ENCODE assay signal across 12 cellular contexts in genomic region chr18:77134611-77135010, GRCh38. TPM values are rescaled to one million over a fixed set of nuclear protein-coding genes. Genes with fewer than 3 reads are reported as not detected.
DNase-seq lines count a peak whose midpoint lies in the region; ATAC-seq and TF ChIP-seq lines count a peak whose summit lies in the region.
"Had no signal": no experiment of that assay in that cellular context is flagged by ENCODE, and none has a peak within 500 bp of the region (broad histone marks: within the 10 kb centered on the region; RNA-seq: fewer than 3 reads in every experiment).

No MANE protein-coding gene starts in this region.

- H3K36me3 ChIP-seq in gastrocnemius medialis (no peaks in the 10 kb centered on the region), PC-3 (ENCODE audit: low read depth, low read length) (peaks cover 8% of the 10 kb centered on the region; the same call in 1 of the 2 replicates)
- H3K36me3 ChIP-seq: left lung, prostate gland, vagina had no signal

- H3K4me1 Mint-ChIP-seq in activated CD8-positive, alpha-beta memory T cell treated with anti-CD3 and anti-CD28 coated beads, Interleukin-2, amount 10 ng/mL, durations not matched to agents 7 days and 5 days, result peaks cover 49% of the 10 kb centered on the region
- H3K4me1 Mint-ChIP-seq in effector memory CD8-positive, alpha-beta T cell (ENCODE audit: low read depth in 2 of 2), result peaks cover 22 to 39% of the 10 kb centered on the region in 2 donors

- H3K27ac ChIP-seq in gastrocnemius medialis (peak overlapping the region; percentile 92 to 98 (median 95)), PC-3 (ENCODE audit: low read length) (no peak overlapping the region)
- H3K27ac ChIP-seq: left lung had no signal

- intact Hi-C loops in gastrocnemius medialis (cut with DNase I; ENCODE audit: low total_unique reads) (loop anchor here (1.0 to 10.0 kb wide), 2 partner anchors 134 to 640 kb away; partner anchors contain the start of gene ZNF516), PC-3 (cut with micrococcal nuclease) (no loop called here)

- peak; percentile 44 for DNase-seq in activated CD8-positive, alpha-beta memory T cell treated with anti-CD3 and anti-CD28 coated beads, Interleukin-2, amount 10 ng/mL, durations not matched to agents 7 days and 5 days
- no peak for DNase-seq in activated CD8-positive, alpha-beta memory T cell treated with anti-CD3 and anti-CD28 coated beads, Interleukin-2, amount 50 U/mL, for 4 hours
- no peak for DNase-seq in NB4 (ENCODE audit: low read depth)
- DNase-seq in effector memory CD8-positive, alpha-beta T cell, result no peak
- no peak for DNase-seq in gastrocnemius medialis
- DNase-seq in PC-3, result no peak
- DNase-seq in NCI-H2107 (lab: John Stamatoyannopoulos, UW), result no peak

- no peaks in the 10 kb centered on the region for H3K9me3 ChIP-seq in gastrocnemius medialis
- no peaks in the 10 kb centered on the region for H3K9me3 ChIP-seq in PC-3 (ENCODE audit: low read length)
- H3K9me3 ChIP-seq: left lung, prostate gland, vagina had no signal

- H3K4me1 ChIP-seq in gastrocnemius medialis (peaks cover 24 to 30% of the 10 kb centered on the region in 2 donors), PC-3 (ENCODE audit: insufficient read depth, low read length) (peaks cover 22% of the 10 kb centered on the region)

- TF ChIP-seq CTCF in NB4 (IDR thresholded peaks at IDR 0.05; ENCODE audit: low read depth, low read length) (no peak), gastrocnemius medialis (IDR thresholded peaks at IDR 0.05 in 4 of 5, conservative IDR thresholded peaks at IDR 0.05 in 1 of 5) (no peak), PC-3 (conservative IDR thresholded peaks at IDR 0.05; ENCODE audit: low read depth, low read length) (no peak)

- H3K9me2 ChIP-seq in PC-3 (replicated peaks; ENCODE audit: low read length), result no peaks in the 10 kb centered on the region

- no peaks in the 10 kb centered on the region for H3K9me3 Mint-ChIP-seq in activated CD8-positive, alpha-beta memory T cell treated with anti-CD3 and anti-CD28 coated beads, Interleukin-2, amount 10 ng/mL, durations not matched to agents 7 days and 5 days (ENCODE audit: low read depth)
- no peaks in the 10 kb centered on the region for H3K9me3 Mint-ChIP-seq in effector memory CD8-positive, alpha-beta T cell
- H3K9me3 Mint-ChIP-seq: stimulated activated naive CD8-positive, alpha-beta T cell treated with anti-CD3 and anti-CD28 coated beads, Interleukin-15, Interleukin-2, amounts not matched to agents 100 ng/mL and 50 ng/mL, for 24 hours had no signal

- ATAC-seq in activated CD8-positive, alpha-beta memory T cell treated with anti-CD3 and anti-CD28 coated beads, Interleukin-2, amount 10 ng/mL, durations not matched to agents 7 days and 5 days, result no peak
- ATAC-seq in effector memory CD8-positive, alpha-beta T cell (replicated peaks), result no peak
- no peak for ATAC-seq in gastrocnemius medialis
- ATAC-seq in HG03095 (IDR thresholded peaks at IDR 0.05; ENCODE audit: unreplicated experiment), result no peak
- ATAC-seq in PC-3, result no peak
- ATAC-seq: left lung had no signal

- POLR2A ChIA-PET in PC-3 (lab: Charles Lee; ENCODE audit: unreplicated experiment), result interaction anchor here (0.6 kb wide), 1 partner anchor 38 kb away, joined by 3 read pairs; no protein-coding TSS in a partner anchor

- peak overlapping the region; percentile 92 for H3K27ac Mint-ChIP-seq in activated CD8-positive, alpha-beta memory T cell treated with anti-CD3 and anti-CD28 coated beads, Interleukin-2, amount 10 ng/mL, durations not matched to agents 7 days and 5 days
- peak overlapping the region; percentile 86 to 87 for H3K27ac Mint-ChIP-seq in effector memory CD8-positive, alpha-beta T cell
- H3K27ac Mint-ChIP-seq: stimulated activated naive CD8-positive, alpha-beta T cell treated with anti-CD3 and anti-CD28 coated beads, Interleukin-15, Interleukin-2, amounts not matched to agents 100 ng/mL and 50 ng/mL, for 24 hours had no signal

- no peak overlapping the region for H3K4me2 ChIP-seq in PC-3 (ENCODE audit: low read length)

- peaks cover 29% of the 10 kb centered on the region for H3K79me2 ChIP-seq in PC-3 (ENCODE audit: low read length)

- no peak for TF ChIP-seq POLR2A in NB4 (IDR thresholded peaks at IDR 0.05; ENCODE audit: extremely low read depth, insufficient read length)
- no peak for TF ChIP-seq POLR2A in gastrocnemius medialis (IDR thresholded peaks at IDR 0.05)

- H3K4me3 ChIP-seq in NB4 (ENCODE audit: low read depth, low read length) (peak overlapping the region; percentile 93), gastrocnemius medialis (no peak overlapping the region), PC-3 (ENCODE audit: low read length) (no peak overlapping the region)
- H3K4me3 ChIP-seq: left lung, prostate gland, vagina had no signal

- CTCF ChIA-PET in activated CD8-positive, alpha-beta memory T cell treated with anti-CD3 and anti-CD28 coated beads, Interleukin-2, amount 10 ng/mL, durations not matched to agents 7 days and 5 days (lab: Charles Lee), result interaction anchor here (0.9 to 2.1 kb wide), 3 partner anchors 65 to 77 kb away, joined by 3 to 10 read pairs (median 4); no protein-coding TSS in a partner anchor
- CTCF ChIA-PET in PC-3 (lab: Charles Lee), result no interaction called here

- no peaks in the 10 kb centered on the region for H3K27me3 ChIP-seq in gastrocnemius medialis
- no peaks in the 10 kb centered on the region for H3K27me3 ChIP-seq in PC-3 (ENCODE audit: low read length)
- H3K27me3 ChIP-seq: vagina had no signal

- peak overlapping the region; percentile 12 for H3K4me3 Mint-ChIP-seq in activated CD8-positive, alpha-beta memory T cell treated with anti-CD3 and anti-CD28 coated beads, Interleukin-2, amount 10 ng/mL, durations not matched to agents 7 days and 5 days
- peak overlapping the region in 1 of 2 donors; percentile 67 for H3K4me3 Mint-ChIP-seq in effector memory CD8-positive, alpha-beta T cell

- no peaks in the 10 kb centered on the region for H3K27me3 Mint-ChIP-seq in activated CD8-positive, alpha-beta memory T cell treated with anti-CD3 and anti-CD28 coated beads, Interleukin-2, amount 10 ng/mL, durations not matched to agents 7 days and 5 days
- no peaks in the 10 kb centered on the region for H3K27me3 Mint-ChIP-seq in effector memory CD8-positive, alpha-beta T cell
- H3K27me3 Mint-ChIP-seq: stimulated activated naive CD8-positive, alpha-beta T cell treated with anti-CD3 and anti-CD28 coated beads, Interleukin-15, Interleukin-2, amounts not matched to agents 100 ng/mL and 50 ng/mL, for 24 hours had no signal

- H3K9ac ChIP-seq in PC-3 (ENCODE audit: low read length), result no peak overlapping the region

- H3K36me3 Mint-ChIP-seq in activated CD8-positive, alpha-beta memory T cell treated with anti-CD3 and anti-CD28 coated beads, Interleukin-2, amount 10 ng/mL, durations not matched to agents 7 days and 5 days, result peaks cover 20% of the 10 kb centered on the region
- peaks cover 26% of the 10 kb centered on the region for H3K36me3 Mint-ChIP-seq in effector memory CD8-positive, alpha-beta T cell (ENCODE audit: insufficient read depth)

- H4K20me1 ChIP-seq in PC-3 (ENCODE audit: low read length), result peaks cover 16% of the 10 kb centered on the region

- H2AFZ ChIP-seq in PC-3 (ENCODE audit: low read length), result no peak overlapping the region

- no TSS peak for BruUV-seq in PC-3 (replicated peaks; lab: Mats Ljungman, UMichigan)

- H3F3A ChIP-seq in PC-3 (ENCODE audit: low read length, unreplicated experiment), result no peaks in the 10 kb centered on the region

- in situ Hi-C loops in gastrocnemius medialis (cut with MboI; ENCODE audit: low sequenced_read_pairs in 4 of 4), result loop anchor here in 1 of 4 donors (10.0 kb wide), 1 partner anchor 70 kb away; no protein-coding TSS in a partner anchor

RNA-seq across cellular contexts. Expression of gene MBP, which starts 2.0 kb away (rescaled TPM):
- total RNA-seq in activated CD8-positive, alpha-beta memory T cell treated with anti-CD3 and anti-CD28 coated beads, Interleukin-2, amount 10 ng/mL, durations not matched to agents 7 days and 5 days, result 100 to 1,000 TPM in 1 of 2 experiments, 10 to 100 TPM in 1; 94.7 to 101 TPM
- total RNA-seq in gastrocnemius medialis (10 to 100 TPM; 28.6 to 55.0 (median 50.4) TPM), PC-3 (2014; rRNA removed) (34.2 and 47.4 TPM in 2 replicates)
